13 cellular contexts compared by ENCODE assay signal in the genomic region with DNA sequence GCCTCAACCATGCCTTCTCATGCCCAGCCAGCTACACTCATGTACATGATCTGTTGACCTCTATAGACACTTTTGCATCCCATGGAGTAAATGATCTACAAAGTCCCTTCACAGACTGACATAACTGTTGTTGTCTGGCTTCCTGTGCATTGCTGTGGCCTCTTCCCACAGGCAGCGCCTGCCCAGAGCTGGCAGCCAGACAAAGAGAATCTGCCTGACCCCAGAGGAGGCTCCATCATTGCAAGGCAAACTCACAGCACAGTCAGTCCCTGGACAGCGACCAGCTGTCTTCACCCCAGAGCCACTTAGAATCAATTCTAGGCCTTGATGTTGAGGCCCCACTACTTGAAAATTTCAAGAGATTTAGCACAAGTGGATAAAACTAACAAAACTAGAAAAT.
DNase-seq lines count a peak whose midpoint lies in the region; ATAC-seq and TF ChIP-seq lines count a peak whose summit lies in the region.
"Had no signal": no experiment of that assay in that cellular context is flagged by ENCODE, and none has a peak within 500 bp of the region (broad histone marks: within the 10 kb centered on the region; RNA-seq: fewer than 3 reads in every experiment).

No MANE protein-coding gene starts in this region.

- WGBS in adrenal gland, 4 donors: 43 to 87% (median 65%) methylated on average over 2 of the region's 2 CpGs

- DNase-seq in adrenal gland (peak in 6 of 7 donors; percentile 22 to 62 (median 32)), glutamatergic neuron (peak; percentile 30), pons (ENCODE audit: low spot score) (peak; percentile 82), HuH-7 (ENCODE audit: low spot score) (no peak), NOMO-1 (lab: John Stamatoyannopoulos, UW; ENCODE audit: unreplicated experiment in 2 of 2) (no peak)
- DNase-seq: activated CD4-positive, CD25-positive, alpha-beta regulatory T cell; DMS79 treated with DMSO at 0.1 percent for 48 hours; NCI-H774; small intestine; tibial artery had no signal

- H3K27me3 Mint-ChIP-seq in glutamatergic neuron (ENCODE audit: unreplicated experiment): peaks cover 3% of the 10 kb centered on the region

- H3K27ac ChIP-seq in adrenal gland: no peak overlapping the region
- H3K27ac ChIP-seq: tibial artery had no signal

- ATAC-seq in GM19043 (IDR thresholded peaks at IDR 0.05; ENCODE audit: low read depth, unreplicated experiment) (peak; percentile 75), HG02885 (IDR thresholded peaks at IDR 0.05; ENCODE audit: poor library complexity, unreplicated experiment) (no peak), HG02798 (IDR thresholded peaks at IDR 0.05; ENCODE audit: poor library complexity, unreplicated experiment) (no peak)

- H3K36me3 Mint-ChIP-seq in glutamatergic neuron (ENCODE audit: unreplicated experiment): no peaks in the 10 kb centered on the region

- no peak for TF ChIP-seq CTCF in adrenal gland (IDR thresholded peaks at IDR 0.05)
- TF ChIP-seq CTCF in glutamatergic neuron (IDR thresholded peaks at IDR 0.05; ENCODE audit: partially characterized antibody, unreplicated experiment): no peak

- H3K4me3 Mint-ChIP-seq in glutamatergic neuron (ENCODE audit: unreplicated experiment): no peak overlapping the region

- peaks cover 31% of the 10 kb centered on the region for H3K4me1 Mint-ChIP-seq in glutamatergic neuron (ENCODE audit: low read depth, unreplicated experiment)

- H3K36me3 ChIP-seq in adrenal gland (replicated peaks in 1 of 2): no peaks in the 10 kb centered on the region
- H3K36me3 ChIP-seq: tibial artery had no signal

- TF ChIP-seq POLR2A in adrenal gland (IDR thresholded peaks at IDR 0.05): no peak

- peaks cover 4% of the 10 kb centered on the region for H3K9me3 Mint-ChIP-seq in glutamatergic neuron (ENCODE audit: unreplicated experiment)

- H3K4me3 ChIP-seq in adrenal gland: no peak overlapping the region
- H3K4me3 ChIP-seq: tibial artery had no signal

- peaks cover 0 to 4% of the 10 kb centered on the region in 2 donors for H3K4me1 ChIP-seq in adrenal gland (replicated peaks in 1 of 2)
- H3K4me1 ChIP-seq: tibial artery had no signal

- H3K27ac Mint-ChIP-seq in glutamatergic neuron (ENCODE audit: unreplicated experiment): no peak overlapping the region

- H3K27me3 ChIP-seq in adrenal gland: no peaks in the 10 kb centered on the region
- H3K27me3 ChIP-seq: tibial artery had no signal

- H3K9me3 ChIP-seq in adrenal gland (replicated peaks in 1 of 3): no peaks in the 10 kb centered on the region
- H3K9me3 ChIP-seq: tibial artery had no signal

- intact Hi-C loops in adrenal gland (cut with DNase I): no loop called here

Comparison
In these comparisons a context has a peak if more than half of its experiments do, and no peak if none do; other contexts are left out.
1. DNase-seq: peak in adrenal gland (6 of 7), glutamatergic neuron (single experiment) and pons (single experiment); none in HuH-7 (single experiment) and NOMO-1 (0 of 2).